Comparison of ENCODE assay signal across 1 cellular context in genomic region chr2:108908717-108909077, GRCh38.
TF ChIP-seq lines count a peak whose summit lies in the region.

No MANE protein-coding gene starts in this region.

TF ChIP-seq in SK-N-SH treated with all-trans-retinoic acid at 6 μM for 48 hours, 23 proteins besides CTCF, POLR2A, EP300 and RAD21 (continued from another document):
- no peak for TF ChIP-seq CREB5 (CRISPR knock-in tag; IDR thresholded peaks at IDR 0.05; ENCODE audit: low read depth)
- no peak for TF ChIP-seq ZNF8 (CRISPR knock-in tag; IDR thresholded peaks at IDR 0.05)
- TF ChIP-seq ARNTL (CRISPR knock-in tag; IDR thresholded peaks at IDR 0.05; ENCODE audit: borderline replicate concordance, low read depth) = no peak
- no peak for TF ChIP-seq ZFP30 (CRISPR knock-in tag; IDR thresholded peaks at IDR 0.05)
- TF ChIP-seq ESRRG (CRISPR knock-in tag; IDR thresholded peaks at IDR 0.05) = no peak
- no peak for TF ChIP-seq ZFP3 (CRISPR knock-in tag; IDR thresholded peaks at IDR 0.05)
- TF ChIP-seq TCF4 (CRISPR knock-in tag; IDR thresholded peaks at IDR 0.05; ENCODE audit: borderline replicate concordance) = no peak
- TF ChIP-seq TSHZ2 (CRISPR knock-in tag; IDR thresholded peaks at IDR 0.05) = no peak
